Comparison of ENCODE assay signal across 8 cellular contexts in the genomic region with DNA sequence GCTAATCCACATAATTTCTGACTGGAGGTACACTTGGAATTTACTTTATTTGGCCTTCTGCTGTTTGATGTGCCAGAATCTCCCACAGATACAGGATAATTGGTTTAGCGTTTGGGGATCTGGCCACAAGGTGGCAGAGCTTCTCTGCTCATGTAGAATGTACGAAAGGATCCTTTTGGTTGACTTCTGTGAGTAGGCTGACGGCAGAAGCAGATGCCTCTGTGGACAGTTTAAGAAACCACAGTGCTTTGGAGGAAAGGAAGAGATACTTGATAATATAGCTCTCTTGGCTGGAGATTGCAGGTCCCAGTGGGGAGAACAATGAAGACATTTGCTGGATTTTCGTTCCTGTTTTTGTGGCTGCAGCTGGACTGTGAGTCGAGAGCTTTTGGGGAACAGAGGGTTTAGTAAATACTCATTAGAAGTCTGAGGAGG.
A peak's percentile ranks its signal among the peaks of the same experiment; 100 is the strongest.
DNase-seq lines count a peak whose midpoint lies in the region; ATAC-seq and TF ChIP-seq lines count a peak whose summit lies in the region.

No MANE protein-coding gene starts in this region.

- H3K4me3 Mint-ChIP-seq in CD4-positive, CD25-positive, alpha-beta regulatory T cell: peak overlapping the region; percentile 67 to 86 (median 72)
- H3K4me3 Mint-ChIP-seq in WTC11: no peak overlapping the region
- H3K4me3 Mint-ChIP-seq in dendritic cell treated with granulocyte-macrophage colony-stimulating factor and Interleukin-4, amounts not matched to agents 40 ng/mL and 50 ng/mL, for 4 days: peak overlapping the region; percentile 7

- POLR2A ChIA-PET in WTC11 (lab: Charles Lee): interaction anchor here (0.9 kb wide), 1 partner anchor 12 kb away, joined by 3 read pairs; no protein-coding TSS in a partner anchor

- WGBS in thyroid gland, 2 donors: 8 to 17% methylated on average over 5 of the region's 5 CpGs
- WGBS in suprapubic skin: 17% methylated on average over 5 of the region's 5 CpGs

- CTCF ChIA-PET in WTC11 (lab: Charles Lee): interaction anchor here (0.6 to 3.8 kb wide), 32 partner anchors 11 to 365 kb away, joined by 3 to 54 read pairs (median 5); a partner anchor contains a TSS

- H3K27me3 Mint-ChIP-seq in CD4-positive, CD25-positive, alpha-beta regulatory T cell: peaks cover 25% of the 10 kb centered on the region
- H3K27me3 Mint-ChIP-seq in WTC11 (ENCODE audit: low read depth): no peaks in the 10 kb centered on the region; the same call in 1 of the 2 replicates
- no peaks in the 10 kb centered on the region for H3K27me3 Mint-ChIP-seq in dendritic cell treated with granulocyte-macrophage colony-stimulating factor and Interleukin-4, amounts not matched to agents 40 ng/mL and 50 ng/mL, for 4 days

- H3K36me3 Mint-ChIP-seq in CD4-positive, CD25-positive, alpha-beta regulatory T cell: no peaks in the 10 kb centered on the region
- no peaks in the 10 kb centered on the region for H3K36me3 Mint-ChIP-seq in WTC11
- no peaks in the 10 kb centered on the region for H3K36me3 Mint-ChIP-seq in dendritic cell treated with granulocyte-macrophage colony-stimulating factor and Interleukin-4, amounts not matched to agents 40 ng/mL and 50 ng/mL, for 4 days (ENCODE audit: low read depth)

- intact Hi-C loops in dendritic cell treated with granulocyte-macrophage colony-stimulating factor and Interleukin-4, amounts not matched to agents 40 ng/mL and 50 ng/mL, for 4 days (cut with micrococcal nuclease): no loop called here
- intact Hi-C loops in thyroid gland (cut with DNase I): no loop called here

- H3K4me3 ChIP-seq in CD4-positive, CD25-positive, alpha-beta regulatory T cell (ENCODE audit: low read depth, low read length): peak overlapping the region; percentile 61
- H3K4me3 ChIP-seq in thyroid gland (replicated peaks in 1 of 3): no peak overlapping the region
- no peak overlapping the region for H3K4me3 ChIP-seq in suprapubic skin

- TF ChIP-seq CTCF in WTC11 (IDR thresholded peaks at IDR 0.05) (0 out of 2 replicates have a peak, but pooled peaks have one; percentile 48), thyroid gland (IDR thresholded peaks at IDR 0.05) (peak in 3 of 6 experiments; percentile 14 to 61 (median 18)), suprapubic skin (IDR thresholded peaks at IDR 0.05) (peak in 1 of 2 donors; percentile 47)

- H3K27ac ChIP-seq in CD4-positive, CD25-positive, alpha-beta regulatory T cell (ENCODE audit: insufficient read depth, low read length, poor library complexity, severe bottlenecking): peak overlapping the region; percentile 34
- H3K27ac ChIP-seq in thyroid gland (no peak overlapping the region), suprapubic skin (no peak overlapping the region)

- TF ChIP-seq POLR2A in thyroid gland (IDR thresholded peaks at IDR 0.05): no peak
- TF ChIP-seq POLR2A in suprapubic skin (IDR thresholded peaks at IDR 0.05): no peak

- DNase-seq in CD4-positive, CD25-positive, alpha-beta regulatory T cell: peak; percentile 23 to 73 (median 55)
- DNase-seq in GM19240 (ENCODE audit: insufficient read length, low spot score) (peak; percentile 6), NCI-H2107 treated with DMSO at 0.1 percent for 48 hours (lab: John Stamatoyannopoulos, UW; ENCODE audit: unreplicated experiment) (peak; percentile 18), WTC11 (ENCODE audit: low spot score) (peak; percentile 69), midbrain (lab: John Stamatoyannopoulos, UW) (peak; percentile 80), thyroid gland (peak; percentile 25 to 28), suprapubic skin (ENCODE audit: low spot score in 2 of 2) (no peak)

- H3K36me3 ChIP-seq in CD4-positive, CD25-positive, alpha-beta regulatory T cell (ENCODE audit: control insufficient read depth, insufficient read depth, low read length): no peaks in the 10 kb centered on the region
- H3K36me3 ChIP-seq in thyroid gland (no peaks in the 10 kb centered on the region), suprapubic skin (no peaks in the 10 kb centered on the region)

- no peaks in the 10 kb centered on the region for H3K9me3 ChIP-seq in CD4-positive, CD25-positive, alpha-beta regulatory T cell (ENCODE audit: control insufficient read depth in 2 of 2, low read length in 2 of 2)
- no peaks in the 10 kb centered on the region for H3K9me3 ChIP-seq in thyroid gland
- H3K9me3 ChIP-seq in suprapubic skin: no peaks in the 10 kb centered on the region

- peak overlapping the region; percentile 48 to 83 (median 64) for H3K27ac Mint-ChIP-seq in CD4-positive, CD25-positive, alpha-beta regulatory T cell
- H3K27ac Mint-ChIP-seq in WTC11: no peak overlapping the region
- H3K27ac Mint-ChIP-seq in dendritic cell treated with granulocyte-macrophage colony-stimulating factor and Interleukin-4, amounts not matched to agents 40 ng/mL and 50 ng/mL, for 4 days: no peak overlapping the region

- TF ChIP-seq EP300 in suprapubic skin (IDR thresholded peaks at IDR 0.05): no peak

- no peaks in the 10 kb centered on the region for H3K9me3 Mint-ChIP-seq in CD4-positive, CD25-positive, alpha-beta regulatory T cell
- H3K9me3 Mint-ChIP-seq in WTC11: no peaks in the 10 kb centered on the region
- no peaks in the 10 kb centered on the region for H3K9me3 Mint-ChIP-seq in dendritic cell treated with granulocyte-macrophage colony-stimulating factor and Interleukin-4, amounts not matched to agents 40 ng/mL and 50 ng/mL, for 4 days

- ATAC-seq in CD4-positive, CD25-positive, alpha-beta regulatory T cell (ENCODE audit: low read depth in 2 of 2): peak; percentile 80 to 82
- ATAC-seq in WTC11: peak; percentile 94

- peaks cover 8% of the 10 kb centered on the region for H3K27me3 ChIP-seq in CD4-positive, CD25-positive, alpha-beta regulatory T cell (ENCODE audit: control insufficient read depth, insufficient read depth, low read length)
- no peaks in the 10 kb centered on the region for H3K27me3 ChIP-seq in thyroid gland
- H3K27me3 ChIP-seq in suprapubic skin: no peaks in the 10 kb centered on the region

- no peaks in the 10 kb centered on the region for H3K4me1 ChIP-seq in CD4-positive, CD25-positive, alpha-beta regulatory T cell (ENCODE audit: control insufficient read depth, insufficient read depth, low read length, poor library complexity, severe bottlenecking)
- no peaks in the 10 kb centered on the region for H3K4me1 ChIP-seq in thyroid gland
- H3K4me1 ChIP-seq in suprapubic skin: no peaks in the 10 kb centered on the region

- peaks cover 0 to 8% (median 6%) of the 10 kb centered on the region in 4 donors for H3K4me1 Mint-ChIP-seq in CD4-positive, CD25-positive, alpha-beta regulatory T cell
- H3K4me1 Mint-ChIP-seq in WTC11: no peaks in the 10 kb centered on the region
- H3K4me1 Mint-ChIP-seq in dendritic cell treated with granulocyte-macrophage colony-stimulating factor and Interleukin-4, amounts not matched to agents 40 ng/mL and 50 ng/mL, for 4 days (ENCODE audit: low read depth): peaks cover 5% of the 10 kb centered on the region

TF ChIP-seq in WTC11, 78 proteins besides CTCF, POLR2A, EP300 and RAD21:
- no peak for TF ChIP-seq GTF2I (CRISPR knock-in tag; conservative IDR thresholded peaks at IDR 0.05)
- TF ChIP-seq, protein P1, sequence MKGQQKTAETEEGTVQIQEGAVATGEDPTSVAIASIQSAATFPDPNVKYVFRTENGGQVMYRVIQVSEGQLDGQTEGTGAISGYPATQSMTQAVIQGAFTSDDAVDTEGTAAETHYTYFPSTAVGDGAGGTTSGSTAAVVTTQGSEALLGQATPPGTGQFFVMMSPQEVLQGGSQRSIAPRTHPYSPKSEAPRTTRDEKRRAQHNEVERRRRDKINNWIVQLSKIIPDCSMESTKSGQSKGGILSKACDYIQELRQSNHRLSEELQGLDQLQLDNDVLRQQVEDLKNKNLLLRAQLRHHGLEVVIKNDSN (CRISPR knock-in tag; IDR thresholded peaks at IDR 0.05): no peak
- TF ChIP-seq, protein P2, sequence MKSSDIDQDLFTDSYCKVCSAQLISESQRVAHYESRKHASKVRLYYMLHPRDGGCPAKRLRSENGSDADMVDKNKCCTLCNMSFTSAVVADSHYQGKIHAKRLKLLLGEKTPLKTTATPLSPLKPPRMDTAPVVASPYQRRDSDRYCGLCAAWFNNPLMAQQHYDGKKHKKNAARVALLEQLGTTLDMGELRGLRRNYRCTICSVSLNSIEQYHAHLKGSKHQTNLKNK (CRISPR knock-in tag; IDR thresholded peaks at IDR 0.05): no peak

Comparison
In these comparisons a context has a peak if more than half of its experiments do, and no peak if none do; other contexts are left out.
1. DNase-seq: peak in CD4-positive, CD25-positive, alpha-beta regulatory T cell (3 of 3), GM19240 (single experiment), NCI-H2107 treated with DMSO at 0.1 percent for 48 hours (single experiment), WTC11 (single experiment), midbrain (single experiment) and thyroid gland (2 of 2); none in suprapubic skin (0 of 2).
2. H3K27ac Mint-ChIP-seq: peak in CD4-positive, CD25-positive, alpha-beta regulatory T cell (3 of 3); none in WTC11 (single experiment) and dendritic cell treated with granulocyte-macrophage colony-stimulating factor and Interleukin-4, amounts not matched to agents 40 ng/mL and 50 ng/mL, for 4 days (single experiment).